ENCODE assay signal across 35 cellular contexts in genomic region chr6:11307226-11307625, GRCh38.
DNase-seq lines count a peak whose midpoint lies in the region; ATAC-seq, FAIRE-seq and TF ChIP-seq lines count a peak whose summit lies in the region.
"Had no signal": no experiment of that assay in that cellular context is flagged by ENCODE, and none has a peak within 500 bp of the region (broad histone marks: within the 10 kb centered on the region; RNA-seq: fewer than 3 reads in every experiment).

No MANE protein-coding gene starts in this region.

- TF ChIP-seq CTCF in A549 (IDR thresholded peaks at IDR 0.05), result no peak

- FAIRE-seq in A549 (lab: Jason Lieb, UNC), result no peak
- FAIRE-seq: GM12892, HepG2, kidney had no signal

- no peak for DNase-seq in A549 (ENCODE audit: low read depth in 1 of 2, low spot score in 1 of 2)
- peak; percentile 74 for DNase-seq in M059J (ENCODE audit: low read depth)
- DNase-seq in naive B cell, result no peak
- no peak for DNase-seq in NCI-H1930 (lab: John Stamatoyannopoulos, UW)
- no peak for DNase-seq in NCI-H1417 treated with DMSO at 0.1 percent for 48 hours (lab: John Stamatoyannopoulos, UW)
- DNase-seq: ACHN; activated CD4-positive, alpha-beta T cell treated with anti-CD3 and anti-CD28 coated beads, Interleukin-2, amount 10 ng/mL, durations not matched to agents 7 days and 5 days; activated CD8-positive, alpha-beta memory T cell treated with anti-CD3 and anti-CD28 coated beads, Interleukin-2, amount 50 U/mL, for 4 hours; activated effector memory CD4-positive, alpha-beta T cell treated with Interleukin-2 at 50 U/mL for 16 hours; central memory CD4-positive, alpha-beta T cell; effector memory CD8-positive, alpha-beta T cell; erythroblast; H7; Karpas-422; kidney; midbrain; naive thymus-derived CD4-positive, alpha-beta T cell; NCI-H1048; NCI-H1694; NCI-H446 treated with DMSO at 0.1 percent for 48 hours; NCI-H82; occipital lobe; stimulated activated CD4-positive, alpha-beta T cell treated with anti-CD3 and anti-CD28 coated beads, Interleukin-12 subunit alpha, Interleukin-12 subunit beta, amount 100 ng/mL, for 4 hours; stimulated activated CD4-positive, alpha-beta T cell treated with anti-CD3 and anti-CD28 coated beads, Interleukin-2, amount 100 ng/mL, for 48 hours; T1000; transverse colon; WERI-Rb-1 had no signal

- POLR2A ChIA-PET in A549 (lab: Yijun Ruan, JAX), result no interaction called here

- CTCF ChIA-PET in A549 (lab: Yijun Ruan, JAX), result no interaction called here

- no peak for TF ChIP-seq RAD21 in A549 (conservative IDR thresholded peaks at IDR 0.05 in 1 of 2, IDR thresholded peaks at IDR 0.05 in 1 of 2)

- no peak overlapping the region for H3K4me3 ChIP-seq in A549
- H3K4me3 ChIP-seq: prostate gland, transverse colon had no signal

- ATAC-seq in A549 (no peak), naive B cell (ENCODE audit: low read depth in 2 of 2) (no peak), HG02852 (IDR thresholded peaks at IDR 0.05; ENCODE audit: unreplicated experiment) (no peak), HG03135 (IDR thresholded peaks at IDR 0.05; ENCODE audit: unreplicated experiment) (no peak)
- peak; percentile 56 for ATAC-seq in activated T-helper 17 cell treated with anti-CD3 and anti-CD28 coated beads, Interleukin-2, amount 50 U/mL, for 72 hours (replicated peaks)
- ATAC-seq: activated naive CD4-positive, alpha-beta T cell treated with anti-CD3 and anti-CD28 coated beads, Interleukin-2, amount 50 U/mL, for 72 hours; effector memory CD8-positive, alpha-beta T cell; HepG2; naive thymus-derived CD4-positive, alpha-beta T cell; sciatic nerve had no signal

- no peak for TF ChIP-seq POLR2A in A549 (IDR thresholded peaks at IDR 0.05; ENCODE audit: low read length)

- H3K4me1 Mint-ChIP-seq in activated T-helper 17 cell treated with anti-CD3 and anti-CD28 coated beads, Interleukin-2, amount 50 U/mL, for 72 hours, result peaks cover 21% of the 10 kb centered on the region
- H3K4me1 Mint-ChIP-seq in naive B cell, result peaks cover 38 to 59% (median 54%) of the 10 kb centered on the region in 3 donors
- H3K4me1 Mint-ChIP-seq: activated CD4-positive, alpha-beta T cell treated with anti-CD3 and anti-CD28 coated beads, Interleukin-2, amount 10 ng/mL, durations not matched to agents 7 days and 5 days had no signal

- no peaks in the 10 kb centered on the region for H3K9me3 ChIP-seq in A549
- H3K9me3 ChIP-seq: prostate gland, transverse colon had no signal

- H3K9me3 Mint-ChIP-seq in activated T-helper 17 cell treated with anti-CD3 and anti-CD28 coated beads, Interleukin-2, amount 50 U/mL, for 72 hours, result peaks cover 6% of the 10 kb centered on the region
- peaks cover 0 to 10% (median 3%) of the 10 kb centered on the region in 7 donors for H3K9me3 Mint-ChIP-seq in naive B cell
- H3K9me3 Mint-ChIP-seq: effector memory CD8-positive, alpha-beta T cell had no signal

- no peak for TF ChIP-seq EP300 in A549 (IDR thresholded peaks at IDR 0.05)

- peaks cover 49% of the 10 kb centered on the region for H3K36me3 Mint-ChIP-seq in activated T-helper 17 cell treated with anti-CD3 and anti-CD28 coated beads, Interleukin-2, amount 50 U/mL, for 72 hours (ENCODE audit: low read depth)
- peaks cover 30 to 42% of the 10 kb centered on the region in 2 donors for H3K36me3 Mint-ChIP-seq in naive B cell

- H3K27ac ChIP-seq in A549, result peak overlapping the region; percentile 4 to 66; a peak in 4 of 6 replicates
- H3K27ac ChIP-seq: prostate gland, transverse colon, WERI-Rb-1 had no signal

- 87% methylated on average over 3 of the region's 3 CpGs for WGBS in A549 (ENCODE audit: missing lambda C conversion rate)

- 0 out of 3 replicates have a peak, but pooled peaks cover 13% of the 10 kb centered on the region for H3K4me1 ChIP-seq in A549
- H3K4me1 ChIP-seq: transverse colon had no signal

- no peak overlapping the region for H3K4me2 ChIP-seq in A549

- H3K27me3 Mint-ChIP-seq in activated T-helper 17 cell treated with anti-CD3 and anti-CD28 coated beads, Interleukin-2, amount 50 U/mL, for 72 hours, result no peaks in the 10 kb centered on the region
- H3K27me3 Mint-ChIP-seq in naive B cell, result no peaks in the 10 kb centered on the region
- H3K27me3 Mint-ChIP-seq: activated CD4-positive, alpha-beta T cell treated with anti-CD3 and anti-CD28 coated beads, Interleukin-2, amount 10 ng/mL, durations not matched to agents 7 days and 5 days; effector memory CD8-positive, alpha-beta T cell; naive thymus-derived CD4-positive, alpha-beta T cell had no signal

- no peak overlapping the region for H3K4me3 Mint-ChIP-seq in activated T-helper 17 cell treated with anti-CD3 and anti-CD28 coated beads, Interleukin-2, amount 50 U/mL, for 72 hours
- H3K4me3 Mint-ChIP-seq in naive B cell, result no peak overlapping the region
- H3K4me3 Mint-ChIP-seq: activated CD4-positive, alpha-beta T cell treated with anti-CD3 and anti-CD28 coated beads, Interleukin-2, amount 10 ng/mL, durations not matched to agents 7 days and 5 days; effector memory CD8-positive, alpha-beta T cell; naive thymus-derived CD4-positive, alpha-beta T cell had no signal

- H3K27ac Mint-ChIP-seq in activated T-helper 17 cell treated with anti-CD3 and anti-CD28 coated beads, Interleukin-2, amount 50 U/mL, for 72 hours, result no peak overlapping the region
- peak overlapping the region in 4 of 6 donors; percentile 67 to 92 (median 80) for H3K27ac Mint-ChIP-seq in naive B cell
- H3K27ac Mint-ChIP-seq: activated CD4-positive, alpha-beta T cell treated with anti-CD3 and anti-CD28 coated beads, Interleukin-2, amount 10 ng/mL, durations not matched to agents 7 days and 5 days had no signal

TF ChIP-seq in A549, 52 proteins besides CTCF, POLR2A, EP300 and RAD21:
- no peak for TF ChIP-seq GATA3 (IDR thresholded peaks at IDR 0.05; ENCODE audit: borderline replicate concordance)
- TF ChIP-seq USF2 (IDR thresholded peaks at IDR 0.05), result no peak
- no peak for TF ChIP-seq RCOR1 (IDR thresholded peaks at IDR 0.05; ENCODE audit: low read depth, low read length)
- TF ChIP-seq MAZ (IDR thresholded peaks at IDR 0.05; ENCODE audit: borderline replicate concordance, low read depth, low read length), result no peak
- no peak for TF ChIP-seq REST (IDR thresholded peaks at IDR 0.05)
- no peak for TF ChIP-seq TFCP2L1 (CRISPR knock-in tag; IDR thresholded peaks at IDR 0.05)
